ENCODE assay signal across 11 cellular contexts in genomic region chr3:149507491-149508324, GRCh38. TPM values are rescaled to one million over a fixed set of nuclear protein-coding genes. Genes with fewer than 3 reads are reported as not detected.
A peak's percentile ranks its signal among the peaks of the same experiment; 100 is the strongest.
DNase-seq lines count a peak whose midpoint lies in the region; ATAC-seq and TF ChIP-seq lines count a peak whose summit lies in the region.
"Had no signal": no experiment of that assay in that cellular context is flagged by ENCODE, and none has a peak within 500 bp of the region (broad histone marks: within the 10 kb centered on the region; RNA-seq: fewer than 3 reads in every experiment).

No MANE protein-coding gene starts in this region.

- no peak for DNase-seq in activated CD8-positive, alpha-beta memory T cell treated with anti-CD3 and anti-CD28 coated beads, Interleukin-2, amount 10 ng/mL, durations not matched to agents 7 days and 5 days
- DNase-seq in activated CD8-positive, alpha-beta memory T cell treated with anti-CD3 and anti-CD28 coated beads, Interleukin-2, amount 50 U/mL, for 48 hours, result no peak
- DNase-seq in T1000 (lab: John Stamatoyannopoulos, UW) (peak; percentile 27), hepatic stellate cell (ENCODE audit: low spot score) (peak; percentile 22), thyroid gland (peak in 1 of 2 donors; percentile 20), activated gamma-delta T cell (lab: John Stamatoyannopoulos, UW) (no peak)
- DNase-seq in T-helper 2 cell treated with Interferon-gamma antibody and Interleukin-4, amounts not matched to agents 5 μg/mL and 100 μg/mL, for 36 hours (ENCODE audit: low spot score), result no peak
- no peak for DNase-seq in activated CD4-positive, CD25-positive, alpha-beta regulatory T cell treated with anti-CD3 and anti-CD28 coated beads, Interleukin-2, amount 50 U/mL, for 72 hours
- DNase-seq: BE2C, H7 had no signal

- no peak overlapping the region for H3K27ac Mint-ChIP-seq in activated CD8-positive, alpha-beta memory T cell treated with anti-CD3 and anti-CD28 coated beads, Interleukin-2, amount 10 ng/mL, durations not matched to agents 7 days and 5 days
- no peak overlapping the region for H3K27ac Mint-ChIP-seq in T-helper 2 cell treated with Interferon-gamma antibody and Interleukin-4, amounts not matched to agents 5 μg/mL and 100 μg/mL, for 36 hours

- H3K4me1 ChIP-seq in thyroid gland, result peaks cover 40 to 67% of the 10 kb centered on the region in 2 donors

- peak overlapping the region; percentile 23 to 92 (median 81) for H3K27ac ChIP-seq in thyroid gland

- 46 to 57% methylated on average over 14 of the region's 14 CpGs for WGBS in thyroid gland, 2 donors

- peak overlapping the region; percentile 1 for H3K4me3 Mint-ChIP-seq in activated CD8-positive, alpha-beta memory T cell treated with anti-CD3 and anti-CD28 coated beads, Interleukin-2, amount 10 ng/mL, durations not matched to agents 7 days and 5 days
- H3K4me3 Mint-ChIP-seq in T-helper 2 cell treated with Interferon-gamma antibody and Interleukin-4, amounts not matched to agents 5 μg/mL and 100 μg/mL, for 36 hours, result no peak overlapping the region

- ATAC-seq in activated CD8-positive, alpha-beta memory T cell treated with anti-CD3 and anti-CD28 coated beads, Interleukin-2, amount 10 ng/mL, durations not matched to agents 7 days and 5 days, result peak; percentile 60

- H3K4me3 ChIP-seq in thyroid gland (replicated peaks in 1 of 3), result no peak overlapping the region

- no peaks in the 10 kb centered on the region for H3K27me3 ChIP-seq in thyroid gland
- H3K27me3 ChIP-seq: BE2C had no signal

- no peaks in the 10 kb centered on the region for H3K36me3 ChIP-seq in thyroid gland
- H3K36me3 ChIP-seq: BE2C had no signal

- intact Hi-C loops in thyroid gland (cut with DNase I), result no loop called here

- H3K27me3 Mint-ChIP-seq in activated CD8-positive, alpha-beta memory T cell treated with anti-CD3 and anti-CD28 coated beads, Interleukin-2, amount 10 ng/mL, durations not matched to agents 7 days and 5 days, result peaks cover 8% of the 10 kb centered on the region
- H3K27me3 Mint-ChIP-seq in T-helper 2 cell treated with Interferon-gamma antibody and Interleukin-4, amounts not matched to agents 5 μg/mL and 100 μg/mL, for 36 hours (ENCODE audit: low read depth), result peaks cover 22% of the 10 kb centered on the region

- TF ChIP-seq POLR2A in thyroid gland (IDR thresholded peaks at IDR 0.05), result no peak

- no peak for TF ChIP-seq CTCF in thyroid gland (IDR thresholded peaks at IDR 0.05)

- H3K36me3 Mint-ChIP-seq in activated CD8-positive, alpha-beta memory T cell treated with anti-CD3 and anti-CD28 coated beads, Interleukin-2, amount 10 ng/mL, durations not matched to agents 7 days and 5 days, result no peaks in the 10 kb centered on the region
- no peaks in the 10 kb centered on the region for H3K36me3 Mint-ChIP-seq in T-helper 2 cell treated with Interferon-gamma antibody and Interleukin-4, amounts not matched to agents 5 μg/mL and 100 μg/mL, for 36 hours (ENCODE audit: low read depth)

- H3K4me1 Mint-ChIP-seq in activated CD8-positive, alpha-beta memory T cell treated with anti-CD3 and anti-CD28 coated beads, Interleukin-2, amount 10 ng/mL, durations not matched to agents 7 days and 5 days, result peaks cover 16% of the 10 kb centered on the region
- H3K4me1 Mint-ChIP-seq in T-helper 2 cell treated with Interferon-gamma antibody and Interleukin-4, amounts not matched to agents 5 μg/mL and 100 μg/mL, for 36 hours (ENCODE audit: low read depth), result peaks cover 5% of the 10 kb centered on the region

- CTCF ChIA-PET in activated CD8-positive, alpha-beta memory T cell treated with anti-CD3 and anti-CD28 coated beads, Interleukin-2, amount 10 ng/mL, durations not matched to agents 7 days and 5 days (lab: Charles Lee), result interaction anchor here (1.2 kb wide), 1 partner anchor 12 kb away, joined by 3 read pairs; no protein-coding TSS in a partner anchor

- no peaks in the 10 kb centered on the region for H3K9me3 Mint-ChIP-seq in activated CD8-positive, alpha-beta memory T cell treated with anti-CD3 and anti-CD28 coated beads, Interleukin-2, amount 10 ng/mL, durations not matched to agents 7 days and 5 days (ENCODE audit: low read depth)
- H3K9me3 Mint-ChIP-seq in T-helper 2 cell treated with Interferon-gamma antibody and Interleukin-4, amounts not matched to agents 5 μg/mL and 100 μg/mL, for 36 hours, result no peaks in the 10 kb centered on the region

- no peaks in the 10 kb centered on the region for H3K9me3 ChIP-seq in thyroid gland
- H3K9me3 ChIP-seq: BE2C had no signal

RNA-seq across cellular contexts. Expression of gene TM4SF4, which starts 33.2 kb away (rescaled TPM):
- total RNA-seq in activated CD8-positive, alpha-beta memory T cell treated with anti-CD3 and anti-CD28 coated beads, Interleukin-2, amount 10 ng/mL, durations not matched to agents 7 days and 5 days, result not detected
- total RNA-seq in thyroid gland, result 1 to 10 TPM in 1 of 4 donors, not detected in 3; 3.4 TPM
- total RNA-seq: dermis microvascular lymphatic vessel endothelial cell, H7 had no signal

Comparison
In these comparisons a context has a peak if more than half of its experiments do, and no peak if none do; other contexts are left out.
1. DNase-seq: peak in T1000 (single experiment) and hepatic stellate cell (single experiment); none in activated CD8-positive, alpha-beta memory T cell treated with anti-CD3 and anti-CD28 coated beads, Interleukin-2, amount 10 ng/mL, durations not matched to agents 7 days and 5 days (single experiment), activated CD8-positive, alpha-beta memory T cell treated with anti-CD3 and anti-CD28 coated beads, Interleukin-2, amount 50 U/mL, for 48 hours (single experiment), activated gamma-delta T cell (single experiment), T-helper 2 cell treated with Interferon-gamma antibody and Interleukin-4, amounts not matched to agents 5 μg/mL and 100 μg/mL, for 36 hours (single experiment) and activated CD4-positive, CD25-positive, alpha-beta regulatory T cell treated with anti-CD3 and anti-CD28 coated beads, Interleukin-2, amount 50 U/mL, for 72 hours (single experiment).